Comparison of ENCODE assay signal across 38 cellular contexts in the genomic region with DNA sequence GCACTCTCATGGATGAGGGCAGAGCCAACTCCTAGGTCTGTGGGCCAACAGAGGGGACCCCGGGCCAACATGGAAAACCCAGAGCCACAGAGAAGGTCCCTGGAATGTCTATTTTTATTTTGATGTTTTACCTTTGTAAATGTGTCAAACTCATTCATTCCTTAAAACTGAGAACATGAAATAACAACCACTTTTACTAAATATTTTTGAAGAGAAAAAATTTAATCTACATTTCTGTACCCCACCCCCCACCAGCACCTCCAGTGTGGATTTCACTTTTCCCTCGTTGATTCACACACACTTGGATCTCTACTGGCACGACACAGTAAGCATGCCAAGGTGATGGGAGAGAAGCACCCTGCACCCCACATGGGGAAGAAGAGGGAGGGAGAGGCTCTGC. TPM values are rescaled to one million over a fixed set of nuclear protein-coding genes. Genes with fewer than 3 reads are reported as not detected.
"Had no signal": no experiment of that assay in that cellular context is flagged by ENCODE, and none has a peak within 500 bp of the region (broad histone marks: within the 10 kb centered on the region; RNA-seq: fewer than 3 reads in every experiment).

No MANE protein-coding gene starts in this region.

- H3K4me1 ChIP-seq: adrenal gland, ascending aorta, breast epithelium had no signal

- H3K27me3 ChIP-seq: adrenal gland, ascending aorta, body of pancreas had no signal

- H3K4me3 ChIP-seq: adrenal gland, ascending aorta, body of pancreas, breast epithelium, cardiac muscle cell had no signal

- H3K36me3 ChIP-seq: adrenal gland, ascending aorta, brain microvascular endothelial cell, breast epithelium, cardiac muscle cell had no signal

- H3K27ac ChIP-seq: adrenal gland, ascending aorta, body of pancreas, brain microvascular endothelial cell, breast epithelium, cardiac muscle cell had no signal

- H3K9me3 ChIP-seq: adrenal gland, ascending aorta, body of pancreas, breast epithelium had no signal

- DNase-seq: activated effector memory CD4-positive, alpha-beta T cell treated with anti-CD3 and anti-CD28 coated beads, Interleukin-2, amount 50 U/mL, for 16 hours; activated effector memory CD4-positive, alpha-beta T cell treated with Interleukin-2 at 50 U/mL for 16 hours; activated gamma-delta T cell; activated gamma-delta T cell treated with Interleukin-2 at 50 U/mL for 16 hours; activated naive CD4-positive, alpha-beta T cell; activated naive CD4-positive, alpha-beta T cell treated with anti-CD3 and anti-CD28 coated beads for 36 hours; activated naive CD4-positive, alpha-beta T cell treated with anti-CD3 and anti-CD28 coated beads, Interleukin-2, amount 10 ng/mL, durations not matched to agents 7 days and 5 days; activated naive CD4-positive, alpha-beta T cell treated with anti-CD3 and anti-CD28 coated beads, Interleukin-2, amount 50 U/mL, for 16 hours; activated naive CD4-positive, alpha-beta T cell treated with Interleukin-2 at 50 U/mL for 16 hours; activated naive CD8-positive, alpha-beta T cell treated with anti-CD3 and anti-CD28 coated beads for 36 hours; activated naive CD8-positive, alpha-beta T cell treated with anti-CD3 and anti-CD28 coated beads, Interleukin-2, amount 10 ng/mL, durations not matched to agents 7 days and 5 days; activated naive CD8-positive, alpha-beta T cell treated with anti-CD3 and anti-CD28 coated beads, Interleukin-2, amount 50 U/mL, for 24 hours; activated T-cell treated with anti-CD3 and anti-CD28 coated beads, Interleukin-2, amount 50 U/mL, for 1 hour; activated T-cell treated with anti-CD3 and anti-CD28 coated beads, Interleukin-2, amount 50 U/mL, for 24 hours; activated T-cell treated with anti-CD3 and anti-CD28 coated beads, Interleukin-2, amount 50 U/mL, for 4 hours; activated T-cell treated with anti-CD3 and anti-CD28 coated beads, Interleukin-2, amount 50 U/mL, for 48 hours; activated T-cell treated with anti-CD3 and anti-CD28 coated beads, Interleukin-2, amount 50 U/mL, for 72 hours; adrenal gland; amniotic stem cell; amygdala; anterior cingulate cortex; aorta; body of pancreas; brain microvascular endothelial cell; caudate nucleus; central memory CD4-positive, alpha-beta T cell; cerebellar nuclear complex had no signal

RNA-seq across cellular contexts. Expression of a gene that starts 6.7 kb away (rescaled TPM):
- total RNA-seq: activated naive CD4-positive, alpha-beta T cell treated with anti-CD3 and anti-CD28 coated beads for 36 hours; activated naive CD4-positive, alpha-beta T cell treated with anti-CD3 and anti-CD28 coated beads, Interleukin-2, amount 50 U/mL, for 72 hours; activated naive CD8-positive, alpha-beta T cell treated with anti-CD3 and anti-CD28 coated beads for 36 hours; activated naive CD8-positive, alpha-beta T cell treated with anti-CD3 and anti-CD28 coated beads, Interleukin-2, amount 10 ng/mL, durations not matched to agents 7 days and 5 days; activated T-cell treated with anti-CD3 and anti-CD28 coated beads, Interleukin-2, amount 50 U/mL, for 4 hours; activated T-cell treated with anti-CD3 and anti-CD28 coated beads, Interleukin-2, amount 50 U/mL, for 72 hours; activated T-helper 1 cell treated with anti-CD3 and anti-CD28 coated beads, Interleukin-12 subunit alpha, Interleukin-12 subunit beta, Interleukin-2, Interleukin-4 antibody, amounts not matched to agents 30 ng/mL and 10 ng/mL and 1 ng/mL, durations not matched to agents 14 hours and 24 hours and 36 hours; activated T-helper 17 cell treated with anti-CD3 and anti-CD28 coated beads, Interleukin-2, amount 50 U/mL, for 72 hours; activated T-helper 2 cell treated with anti-CD3 and anti-CD28 coated beads, Interferon-gamma antibody, Interleukin-2, Interleukin-4, amounts not matched to agents 10 μg/mL and 5 μg/mL and 100 μg/mL, durations not matched to agents 14 hours and 24 hours and 36 hours; adrenal gland; aorta; ascending aorta; astrocyte; body of pancreas; bronchial epithelial cell; cardiac muscle cell; cardiac septum had no signal
- polyA plus RNA-seq: adrenal gland, aorta, cardiac muscle cell had no signal

RNA-seq across cellular contexts. Expression of a gene that starts 16.4 kb away (rescaled TPM):
- total RNA-seq: activated naive CD4-positive, alpha-beta T cell treated with anti-CD3 and anti-CD28 coated beads for 36 hours; activated naive CD4-positive, alpha-beta T cell treated with anti-CD3 and anti-CD28 coated beads, Interleukin-2, amount 50 U/mL, for 72 hours; activated naive CD8-positive, alpha-beta T cell treated with anti-CD3 and anti-CD28 coated beads for 36 hours; activated naive CD8-positive, alpha-beta T cell treated with anti-CD3 and anti-CD28 coated beads, Interleukin-2, amount 10 ng/mL, durations not matched to agents 7 days and 5 days; activated T-cell treated with anti-CD3 and anti-CD28 coated beads, Interleukin-2, amount 50 U/mL, for 72 hours; activated T-helper 1 cell treated with anti-CD3 and anti-CD28 coated beads, Interleukin-12 subunit alpha, Interleukin-12 subunit beta, Interleukin-2, Interleukin-4 antibody, amounts not matched to agents 30 ng/mL and 10 ng/mL and 1 ng/mL, durations not matched to agents 14 hours and 24 hours and 36 hours; activated T-helper 17 cell treated with anti-CD3 and anti-CD28 coated beads, Interleukin-2, amount 50 U/mL, for 72 hours; ascending aorta; astrocyte; body of pancreas; breast epithelium; bronchial epithelial cell; cardiac muscle cell; cardiac septum had no signal
- polyA plus RNA-seq: adipose tissue, adrenal gland, aorta, cardiac muscle cell had no signal

RNA-seq across cellular contexts. Expression of a gene that starts 44.6 kb away (rescaled TPM):
- total RNA-seq: activated naive CD4-positive, alpha-beta T cell treated with anti-CD3 and anti-CD28 coated beads for 36 hours; activated naive CD4-positive, alpha-beta T cell treated with anti-CD3 and anti-CD28 coated beads, Interleukin-2, amount 50 U/mL, for 72 hours; activated naive CD8-positive, alpha-beta T cell treated with anti-CD3 and anti-CD28 coated beads for 36 hours; activated naive CD8-positive, alpha-beta T cell treated with anti-CD3 and anti-CD28 coated beads, Interleukin-2, amount 10 ng/mL, durations not matched to agents 7 days and 5 days; activated T-cell treated with anti-CD3 and anti-CD28 coated beads, Interleukin-2, amount 50 U/mL, for 4 hours; activated T-cell treated with anti-CD3 and anti-CD28 coated beads, Interleukin-2, amount 50 U/mL, for 72 hours; activated T-helper 1 cell treated with anti-CD3 and anti-CD28 coated beads, Interleukin-12 subunit alpha, Interleukin-12 subunit beta, Interleukin-2, Interleukin-4 antibody, amounts not matched to agents 30 ng/mL and 10 ng/mL and 1 ng/mL, durations not matched to agents 14 hours and 24 hours and 36 hours; activated T-helper 17 cell treated with anti-CD3 and anti-CD28 coated beads, Interleukin-2, amount 50 U/mL, for 72 hours; activated T-helper 2 cell treated with anti-CD3 and anti-CD28 coated beads, Interferon-gamma antibody, Interleukin-2, Interleukin-4, amounts not matched to agents 10 μg/mL and 5 μg/mL and 100 μg/mL, durations not matched to agents 14 hours and 24 hours and 36 hours; adrenal gland; aorta; ascending aorta; astrocyte; body of pancreas; breast epithelium; bronchial epithelial cell; cardiac muscle cell; cardiac septum had no signal
- polyA plus RNA-seq: adipose tissue, cardiac muscle cell had no signal
